9 cellular contexts compared by ENCODE assay signal in the genomic region with DNA sequence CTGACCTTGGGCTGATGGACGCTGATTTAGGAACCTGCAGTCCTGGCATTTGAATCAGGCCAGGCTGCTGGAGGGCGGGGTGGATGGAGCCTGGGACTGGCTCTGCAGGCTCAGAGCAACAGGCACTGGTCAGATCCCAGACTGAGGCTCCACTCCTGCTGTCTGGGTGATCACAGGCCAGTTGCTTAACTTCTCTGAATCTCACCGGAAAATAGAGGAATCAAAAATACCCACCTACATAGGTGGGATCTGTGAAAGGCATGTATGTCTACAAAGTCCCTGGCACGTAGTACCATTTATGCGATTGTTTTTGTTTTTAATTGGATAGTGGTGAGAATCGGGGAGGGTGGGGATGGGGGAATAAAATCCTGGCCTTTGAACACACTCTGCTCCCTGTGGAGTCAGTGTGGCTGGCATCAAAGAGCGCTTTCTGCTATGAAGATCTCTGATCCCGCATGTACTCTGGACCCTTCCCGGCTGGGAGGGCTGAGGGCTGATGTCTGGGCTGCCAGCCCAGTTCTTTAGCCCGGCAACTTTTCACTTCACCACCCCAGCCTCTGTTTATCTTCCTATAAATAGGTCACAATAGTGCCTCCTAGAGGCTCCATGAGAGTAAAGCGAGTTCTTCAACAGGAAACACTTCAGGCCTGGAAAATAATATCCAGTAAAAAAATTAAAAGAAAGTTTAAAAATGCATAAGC.
A peak's percentile ranks its signal among the peaks of the same experiment; 100 is the strongest.
DNase-seq lines count a peak whose midpoint lies in the region; ATAC-seq and TF ChIP-seq lines count a peak whose summit lies in the region.
"Had no signal": no experiment of that assay in that cellular context is flagged by ENCODE, and none has a peak within 500 bp of the region (broad histone marks: within the 10 kb centered on the region; RNA-seq: fewer than 3 reads in every experiment).

No MANE protein-coding gene starts in this region.

- H3K27me3 ChIP-seq in OCI-LY3 (ENCODE audit: low read depth, low read length) (peaks cover 4% of the 10 kb centered on the region; the same call in 1 of the 2 replicates), esophagus squamous epithelium (peaks cover 0 to 29% (median 0%) of the 10 kb centered on the region in 4 donors), neuronal stem cell (ENCODE audit: control insufficient read depth in 3 of 3, insufficient read depth in 3 of 3, low read depth in 1 of 3, low read length in 3 of 3) (no peaks in the 10 kb centered on the region), tibial artery (peaks cover 0 to 34% of the 10 kb centered on the region in 2 donors), left lung (peaks cover 5 to 61% of the 10 kb centered on the region in 2 donors)

- H3K18ac ChIP-seq in neuronal stem cell (ENCODE audit: low read length) = peak overlapping the region; percentile 8

- no peak overlapping the region for H3K9ac ChIP-seq in OCI-LY3 (ENCODE audit: low read length)
- H3K9ac ChIP-seq in neuronal stem cell (ENCODE audit: low read depth, low read length, poor library complexity) = no peak overlapping the region

- H2AFZ ChIP-seq in OCI-LY3 (ENCODE audit: low read depth, low read length) (no peak overlapping the region), neuronal stem cell (ENCODE audit: low read length) (no peak overlapping the region)

- no peak overlapping the region for H4K8ac ChIP-seq in neuronal stem cell (ENCODE audit: low read depth, low read length)

- no peaks in the 10 kb centered on the region for H3K36me3 ChIP-seq in OCI-LY3 (replicated peaks; ENCODE audit: low read depth, low read length)
- H3K36me3 ChIP-seq in esophagus squamous epithelium = no peaks in the 10 kb centered on the region
- no peaks in the 10 kb centered on the region for H3K36me3 ChIP-seq in neuronal stem cell (replicated peaks in 1 of 2; ENCODE audit: control insufficient read depth in 2 of 2, insufficient read depth in 2 of 2, low read length in 2 of 2)
- H3K36me3 ChIP-seq in tibial artery = no peaks in the 10 kb centered on the region
- no peaks in the 10 kb centered on the region for H3K36me3 ChIP-seq in left lung

- ATAC-seq in HG02623 (IDR thresholded peaks at IDR 0.05; ENCODE audit: unreplicated experiment) = no peak
- no peak for ATAC-seq in left lung

- H3K4me1 ChIP-seq in OCI-LY3 (ENCODE audit: low read length) (no peaks in the 10 kb centered on the region), esophagus squamous epithelium (peaks cover 0 to 40% (median 15%) of the 10 kb centered on the region in 3 donors), neuronal stem cell (ENCODE audit: control insufficient read depth in 2 of 2, insufficient read depth in 1 of 2, low read depth in 1 of 2, low read length in 2 of 2) (peaks cover 3 to 9% of the 10 kb centered on the region in 2 donors), tibial artery (peaks cover 0 to 5% (median 0%) of the 10 kb centered on the region in 4 donors), left lung (no peaks in the 10 kb centered on the region)

- TF ChIP-seq CTCF in OCI-LY3 (IDR thresholded peaks at IDR 0.05; ENCODE audit: low read depth, low read length) (peak; percentile 37), esophagus squamous epithelium (IDR thresholded peaks at IDR 0.05) (peak in 2 of 6 experiments; percentile 17 to 20), tibial artery (IDR thresholded peaks at IDR 0.05) (no peak), left lung (IDR thresholded peaks at IDR 0.05) (peak in 1 of 2 donors; percentile 11)

- H2BK120ac ChIP-seq in neuronal stem cell (ENCODE audit: low read depth, low read length) = no peak overlapping the region

- no peak overlapping the region for H3K4ac ChIP-seq in neuronal stem cell (ENCODE audit: low read length)

- no peaks in the 10 kb centered on the region for H3K79me1 ChIP-seq in neuronal stem cell (ENCODE audit: low read depth, low read length)

- no peak overlapping the region for H2BK5ac ChIP-seq in neuronal stem cell (ENCODE audit: low read length)

- H3K27ac ChIP-seq in OCI-LY3 (ENCODE audit: low read length) = no peak overlapping the region
- H3K27ac ChIP-seq in esophagus squamous epithelium = peak overlapping the region in 3 of 4 donors; percentile 56 to 82 (median 71)
- no peak overlapping the region for H3K27ac ChIP-seq in neuronal stem cell (replicated peaks; ENCODE audit: low read length)
- no peak overlapping the region for H3K27ac ChIP-seq in tibial artery
- no peak overlapping the region for H3K27ac ChIP-seq in left lung

- H2AK5ac ChIP-seq in neuronal stem cell (ENCODE audit: low read depth, low read length) = no peak overlapping the region

- H2BK15ac ChIP-seq in neuronal stem cell (ENCODE audit: low read length) = no peak overlapping the region

- peak overlapping the region; percentile 64 for H2BK12ac ChIP-seq in neuronal stem cell (ENCODE audit: low read length)

- no peak overlapping the region for H3K23ac ChIP-seq in neuronal stem cell (ENCODE audit: low read depth, low read length, poor library complexity)

- intact Hi-C loops in esophagus squamous epithelium (cut with DNase I) = no loop called here
- intact Hi-C loops in tibial artery (cut with DNase I; ENCODE audit: low total_unique reads) = no loop called here
- intact Hi-C loops in left lung (cut with DNase I) = no loop called here

- no peak overlapping the region for H3K4me3 ChIP-seq in OCI-LY3 (ENCODE audit: low read length)
- H3K4me3 ChIP-seq in esophagus squamous epithelium = no peak overlapping the region
- H3K4me3 ChIP-seq in neuronal stem cell (ENCODE audit: low read length in 2 of 2) = no peak overlapping the region
- H3K4me3 ChIP-seq in tibial artery = no peak overlapping the region
- H3K4me3 ChIP-seq in left lung = no peak overlapping the region

- no peak for TF ChIP-seq POLR2A in esophagus squamous epithelium (IDR thresholded peaks at IDR 0.05)

- WGBS in esophagus squamous epithelium, 2 donors = 50 to 55% methylated on average over 10 to 11 of the region's 11 CpGs
- 100% methylated on average over 1 of the region's 11 CpGs; no CpG with 5 or more reads in 1 of the 2 donors for WGBS in neuronal stem cell (ENCODE audit: extremely low coverage in 2 of 2, insufficient read length in 2 of 2, insufficient replicate concordance in 1 of 2), 2 donors

- no peak overlapping the region for H3K14ac ChIP-seq in neuronal stem cell (ENCODE audit: low read length)

- no peak overlapping the region for H4K91ac ChIP-seq in neuronal stem cell (ENCODE audit: low read depth, low read length, poor library complexity)

- H3K9me3 ChIP-seq in OCI-LY3 (ENCODE audit: insufficient read depth, low read length) (no peaks in the 10 kb centered on the region), esophagus squamous epithelium (no peaks in the 10 kb centered on the region), neuronal stem cell (replicated peaks in 1 of 2; ENCODE audit: control insufficient read depth in 2 of 2, insufficient read depth in 1 of 2, low read depth in 1 of 2, low read length in 2 of 2) (no peaks in the 10 kb centered on the region), tibial artery (no peaks in the 10 kb centered on the region), left lung (no peaks in the 10 kb centered on the region)

- H3K4me2 ChIP-seq in OCI-LY3 (ENCODE audit: low read length) = no peak overlapping the region
- no peak overlapping the region for H3K4me2 ChIP-seq in neuronal stem cell (ENCODE audit: insufficient read depth, low read length, poor library complexity, severe bottlenecking)

- H3K79me2 ChIP-seq in OCI-LY3 (ENCODE audit: low read length) = no peaks in the 10 kb centered on the region

- peak; percentile 46 for DNase-seq in GM03348 (ENCODE audit: low spot score)
- DNase-seq in esophagus squamous epithelium (lab: John Stamatoyannopoulos, UW) = no peak
- DNase-seq in neuronal stem cell (ENCODE audit: low spot score) = no peak
- DNase-seq in NCI-H1930 (lab: John Stamatoyannopoulos, UW) = no peak
- DNase-seq in tibial artery = no peak
- no peak for DNase-seq in left lung
- DNase-seq: naive B cell had no signal

- no peaks in the 10 kb centered on the region for H4K20me1 ChIP-seq in OCI-LY3 (ENCODE audit: insufficient read depth, low read length)

Comparison
In these comparisons a context has a peak if more than half of its experiments do, and no peak if none do; other contexts are left out.
1. H3K27ac ChIP-seq: peak in esophagus squamous epithelium (3 of 4); none in OCI-LY3 (single experiment), neuronal stem cell (single experiment), tibial artery (0 of 2) and left lung (0 of 2).